Comparison of ENCODE assay signal across 14 cellular contexts in genomic region chr6:155045561-155046404, GRCh38. TPM values are rescaled to one million over a fixed set of nuclear protein-coding genes. Genes with fewer than 3 reads are reported as not detected.
A peak's percentile ranks its signal among the peaks of the same experiment; 100 is the strongest.
DNase-seq lines count a peak whose midpoint lies in the region; ATAC-seq, FAIRE-seq and TF ChIP-seq lines count a peak whose summit lies in the region.
"Had no signal": no experiment of that assay in that cellular context is flagged by ENCODE, and none has a peak within 500 bp of the region (broad histone marks: within the 10 kb centered on the region; RNA-seq: fewer than 3 reads in every experiment).

No MANE protein-coding gene starts in this region.

- in situ Hi-C loops in IMR-90 (cut with MboI; ENCODE audit: low sequenced_read_pairs), result no loop called here

- H4K20me1 ChIP-seq in IMR-90 (ENCODE audit: insufficient read depth, low read length) (no peaks in the 10 kb centered on the region), astrocyte (ENCODE audit: insufficient read depth, low read length) (no peaks in the 10 kb centered on the region)

- H3K4me1 ChIP-seq in IMR-90 (ENCODE audit: control insufficient read depth, insufficient read depth, low read length) (no peaks in the 10 kb centered on the region; the same call in 1 of the 2 replicates), astrocyte (ENCODE audit: insufficient read depth, low read length) (peaks cover 8% of the 10 kb centered on the region)
- H3K4me1 ChIP-seq: A549 had no signal

- peaks cover 3% of the 10 kb centered on the region for H3K36me3 Mint-ChIP-seq in astrocyte (ENCODE audit: low read depth, unreplicated experiment)
- H3K36me3 Mint-ChIP-seq: CD4-positive, alpha-beta memory T cell had no signal

- no peak overlapping the region for H2BK5ac ChIP-seq in IMR-90 (ENCODE audit: low read depth, low read length, poor library complexity, severe bottlenecking)

- no peak overlapping the region for H2BK20ac ChIP-seq in IMR-90 (ENCODE audit: low read depth, low read length)

- no peak for TF ChIP-seq POLR2A in IMR-90 (IDR thresholded peaks at IDR 0.05; ENCODE audit: low read depth, low read length)

- H3K36me3 ChIP-seq in IMR-90 (ENCODE audit: control insufficient read depth, insufficient read depth, low read length) (no peaks in the 10 kb centered on the region), astrocyte (ENCODE audit: insufficient read depth, low read length) (no peaks in the 10 kb centered on the region)
- H3K36me3 ChIP-seq: BE2C had no signal

- WGBS in IMR-90 (ENCODE audit: extremely low coverage in 2 of 2, insufficient read length in 1 of 2), 2 experiments, result no CpG with 5 or more reads among the region's 9 CpGs

- peaks cover 3% of the 10 kb centered on the region; the same call in 1 of the 2 replicates for H3K9me1 ChIP-seq in IMR-90 (ENCODE audit: insufficient read depth, low read length)

- H3K9ac ChIP-seq in IMR-90 (ENCODE audit: low read depth, low read length) (no peak overlapping the region), astrocyte (ENCODE audit: low read length) (no peak overlapping the region)
- H3K9ac ChIP-seq: GM23248 had no signal

- no peak overlapping the region for H3K23ac ChIP-seq in IMR-90 (ENCODE audit: low read depth, low read length)

- POLR2A ChIA-PET in IMR-90 (lab: Charles Lee; ENCODE audit: unreplicated experiment), result no interaction called here

- no peak for TF ChIP-seq RAD21 in IMR-90 (IDR thresholded peaks at IDR 0.05; ENCODE audit: low read length)

- peak overlapping the region; percentile 59 for H3K27ac Mint-ChIP-seq in astrocyte (ENCODE audit: unreplicated experiment)

- no peak overlapping the region for H4K5ac ChIP-seq in IMR-90 (ENCODE audit: low read depth, low read length)

- intact Hi-C loops in IMR-90 (cut with micrococcal nuclease), result no loop called here
- intact Hi-C loops in left colon (cut with DNase I, micrococcal nuclease), result no loop called here

- H3K4me1 Mint-ChIP-seq in astrocyte (ENCODE audit: low read depth, unreplicated experiment), result peaks cover 29% of the 10 kb centered on the region

- no peak overlapping the region for H2AK5ac ChIP-seq in IMR-90 (ENCODE audit: low read depth, low read length)

- ATAC-seq in IMR-90 (ENCODE audit: low read depth) (no peak), left colon (peak; percentile 26)
- ATAC-seq: A549 had no signal

- dilution Hi-C loops in IMR-90 (cut with HindIII; ENCODE audit: low sequenced_read_pairs, unreplicated experiment), result no loop called here

- H3K56ac ChIP-seq in IMR-90 (ENCODE audit: extremely low read depth, insufficient read depth, low read length), result no peak overlapping the region

- H3K27me3 ChIP-seq in IMR-90 (ENCODE audit: control insufficient read depth, insufficient read depth, low read length) (no peaks in the 10 kb centered on the region), astrocyte (ENCODE audit: insufficient read depth, low read length) (no peaks in the 10 kb centered on the region)
- H3K27me3 ChIP-seq: BE2C had no signal

- no peak overlapping the region for H3K14ac ChIP-seq in IMR-90 (replicated peaks; ENCODE audit: low read depth, low read length)

- peak overlapping the region; percentile 53 for H2AK9ac ChIP-seq in IMR-90 (replicated peaks; ENCODE audit: low read depth, low read length, poor library complexity)

- H4K8ac ChIP-seq in IMR-90 (ENCODE audit: low read depth in 2 of 2, low read length in 2 of 2), result no peak overlapping the region

- H3K79me1 ChIP-seq in IMR-90 (ENCODE audit: low read depth in 1 of 2, low read length in 2 of 2), result no peaks in the 10 kb centered on the region; a peak in 1 of 4 replicates

- TF ChIP-seq CTCF in IMR-90 (conservative IDR thresholded peaks at IDR 0.05; ENCODE audit: low read depth, low read length) (no peak), astrocyte (IDR thresholded peaks at IDR 0.05; ENCODE audit: insufficient read depth, low read depth, low read length) (no peak)

- no peaks in the 10 kb centered on the region for H3K9me3 ChIP-seq in IMR-90 (ENCODE audit: control insufficient read depth, insufficient read depth, low read length)
- H3K9me3 ChIP-seq in astrocyte (ENCODE audit: insufficient read depth, low read depth, low read length), result no peaks in the 10 kb centered on the region
- H3K9me3 ChIP-seq: A549, BE2C had no signal

- H3K9me3 Mint-ChIP-seq in astrocyte (ENCODE audit: unreplicated experiment), result no peaks in the 10 kb centered on the region
- H3K9me3 Mint-ChIP-seq: CD4-positive, alpha-beta memory T cell; H9 had no signal

- H2AFZ ChIP-seq in IMR-90 (replicated peaks; ENCODE audit: low read length, poor library complexity) (no peak overlapping the region), astrocyte (ENCODE audit: low read depth, low read length) (no peak overlapping the region)
- H2AFZ ChIP-seq: GM23248 had no signal

- H4K91ac ChIP-seq in IMR-90 (ENCODE audit: insufficient read depth, low read depth, low read length), result no peak overlapping the region

- no peak overlapping the region for H3K18ac ChIP-seq in IMR-90 (ENCODE audit: low read depth, low read length)

- no peak overlapping the region; the same call in 1 of the 2 replicates for H2BK120ac ChIP-seq in IMR-90 (ENCODE audit: low read depth, low read length)

- H3K27ac ChIP-seq in IMR-90 (ENCODE audit: insufficient read depth, low read length) (no peak overlapping the region), astrocyte (ENCODE audit: low read depth, low read length) (no peak overlapping the region)
- H3K27ac ChIP-seq: A549, C4-2B, GM23248 had no signal

- H3K4me3 ChIP-seq in IMR-90 (ENCODE audit: insufficient read depth, low read depth, low read length) (no peak overlapping the region), astrocyte (ENCODE audit: insufficient read depth, low read depth, low read length) (no peak overlapping the region)
- H3K4me3 ChIP-seq: A549, GM23248 had no signal

- DNase-seq in IMR-90 (no peak), astrocyte (ENCODE audit: low read depth) (no peak), left colon (no peak), NCI-H1417 (lab: John Stamatoyannopoulos, UW) (no peak), NCI-H1092 (lab: John Stamatoyannopoulos, UW) (no peak)
- DNase-seq in stimulated activated CD4-positive, alpha-beta T cell treated with anti-CD3 and anti-CD28 coated beads, Interleukin-4, amount 100 ng/mL, for 24 hours, result no peak
- DNase-seq: BE2C; CD4-positive, alpha-beta memory T cell; DMS79; GM23248; H9 had no signal

- H3K79me2 ChIP-seq in astrocyte (ENCODE audit: insufficient read depth, low read length), result no peaks in the 10 kb centered on the region

- no peak overlapping the region for H2BK15ac ChIP-seq in IMR-90 (ENCODE audit: low read depth, low read length)

- FAIRE-seq in astrocyte (lab: Jason Lieb, UNC), result no peak
- FAIRE-seq: A549, GM12891 had no signal

- H3K4me2 ChIP-seq in IMR-90 (ENCODE audit: low read depth, low read length), result no peak overlapping the region
- H3K4me2 ChIP-seq in astrocyte (ENCODE audit: low read length), result no peak overlapping the region
- H3K4me2 ChIP-seq: A549 had no signal

- no peak overlapping the region for H3K4me3 Mint-ChIP-seq in astrocyte (ENCODE audit: unreplicated experiment)
- H3K4me3 Mint-ChIP-seq: CD4-positive, alpha-beta memory T cell; H9 had no signal

- no peak overlapping the region for H3K4ac ChIP-seq in IMR-90 (ENCODE audit: low read depth, low read length)

- H3K27me3 Mint-ChIP-seq in astrocyte (ENCODE audit: low read depth, unreplicated experiment), result no peaks in the 10 kb centered on the region

- no TSS peak for BruUV-seq in IMR-90 (replicated peaks; lab: Mats Ljungman, UMichigan)

- CTCF ChIA-PET in IMR-90 (lab: Yijun Ruan, JAX), result no interaction called here

TF ChIP-seq in IMR-90, 13 proteins besides CTCF, POLR2A, EP300 and RAD21:
- TF ChIP-seq ELK1 (IDR thresholded peaks at IDR 0.05; ENCODE audit: borderline replicate concordance, low read depth, low read length) (no peak), RFX5 (IDR thresholded peaks at IDR 0.05; ENCODE audit: low read depth, low read length) (no peak), NFE2L2 (IDR thresholded peaks at IDR 0.05; ENCODE audit: low read depth, low read length) (no peak), CEBPB (IDR thresholded peaks at IDR 0.05; ENCODE audit: low read depth, low read length) (no peak), MAZ (IDR thresholded peaks at IDR 0.05; ENCODE audit: borderline replicate concordance, low read depth, low read length) (no peak), SMC3 (IDR thresholded peaks at IDR 0.05; ENCODE audit: low read depth, low read length) (no peak), MXI1 (IDR thresholded peaks at IDR 0.05; ENCODE audit: borderline replicate concordance, low read depth, low read length) (no peak), FOS (IDR thresholded peaks at IDR 0.05; ENCODE audit: low read depth, low read length) (no peak), MAFK (IDR thresholded peaks at IDR 0.05; ENCODE audit: low read depth, low read length) (no peak), CHD1 (IDR thresholded peaks at IDR 0.05; ENCODE audit: low read depth, low read length) (no peak), USF2 (IDR thresholded peaks at IDR 0.05; ENCODE audit: low read depth, low read length) (no peak), RCOR1 (IDR thresholded peaks at IDR 0.05; ENCODE audit: insufficient replicate concordance, low read length) (no peak), BHLHE40 (IDR thresholded peaks at IDR 0.05; ENCODE audit: low read depth, low read length) (no peak)

RNA-seq across cellular contexts. Expression of gene TIAM2, which starts 50.7 kb away (rescaled TPM):
- total RNA-seq in IMR-90 (2012; rRNA removed) (4.7 and 5.6 TPM in 2 replicates), astrocyte (22.2 and 23.6 TPM in 2 replicates), left colon (1 to 10 TPM; 5.9 to 6.2 TPM)
- 2.4 and 3.1 TPM in 2 replicates for polyA plus RNA-seq in IMR-90 (2012; rRNA removed)
- 1.3 and 4.4 TPM in 2 replicates for polyA plus RNA-seq in IMR-90 (2012; cell fraction: cytosol; rRNA removed)
- polyA plus RNA-seq in IMR-90 (2012; cell fraction: nucleus; rRNA removed; ENCODE audit: low replicate concordance), result 2.7 and 10.6 TPM in 2 replicates
